8 cellular contexts compared by ENCODE assay signal in genomic region chr19:16626796-16627193, GRCh38. TPM values are rescaled to one million over a fixed set of nuclear protein-coding genes. Genes with fewer than 3 reads are reported as not detected.
DNase-seq lines count a peak whose midpoint lies in the region; ATAC-seq and TF ChIP-seq lines count a peak whose summit lies in the region.

No MANE protein-coding gene starts in this region.

- ATAC-seq in HG03354 (IDR thresholded peaks at IDR 0.05; ENCODE audit: poor library complexity, severe bottlenecking, unreplicated experiment) (no peak), GM19467 (IDR thresholded peaks at IDR 0.05; ENCODE audit: unreplicated experiment) (no peak)

- H3K27me3 ChIP-seq in mammary epithelial cell (ENCODE audit: insufficient read depth, low read length) (no peaks in the 10 kb centered on the region), mucosa of stomach (ENCODE audit: control insufficient read depth, insufficient read depth, low read length) (no peaks in the 10 kb centered on the region)

- H3K79me2 ChIP-seq in mammary epithelial cell (ENCODE audit: insufficient read depth, low read length): peaks cover 68% of the 10 kb centered on the region

- CTCF ChIA-PET in mammary epithelial cell (lab: Charles Lee; ENCODE audit: low non-redundant PET): interaction anchor here (0.6 kb wide), 1 partner anchor 58 kb away, joined by 7 read pairs; no protein-coding TSS in a partner anchor

- H3K4me3 ChIP-seq in mammary epithelial cell (replicated peaks in 1 of 3; ENCODE audit: insufficient read depth in 1 of 3, low read depth in 2 of 3, low read length in 3 of 3): peak overlapping the region; percentile 73 to 93 (median 83)
- H3K4me3 ChIP-seq in mucosa of stomach (ENCODE audit: low read length): peak overlapping the region; percentile 73

- no TSS peak for BruUV-seq in mammary epithelial cell (replicated peaks; lab: Mats Ljungman, UMichigan)

- peak overlapping the region; percentile 89 to 96 (median 93) for H3K4me3 Mint-ChIP-seq in IgD-negative memory B cell

- H3K36me3 ChIP-seq in mammary epithelial cell (ENCODE audit: insufficient read depth, low read length): peaks cover 2% of the 10 kb centered on the region
- no peaks in the 10 kb centered on the region for H3K36me3 ChIP-seq in mucosa of stomach (ENCODE audit: control insufficient read depth, insufficient read depth, low read length)

- no peak overlapping the region for H2AFZ ChIP-seq in mammary epithelial cell (ENCODE audit: low read depth, low read length)

- peak overlapping the region; percentile 82 for H3K9ac ChIP-seq in mammary epithelial cell (ENCODE audit: insufficient read depth, low read length)
- peak overlapping the region; percentile 90 for H3K9ac ChIP-seq in mucosa of stomach (ENCODE audit: low read length)

- in situ Hi-C loops in mammary epithelial cell (cut with MboI; ENCODE audit: low sequenced_read_pairs in 2 of 2): loop anchor here in 1 of 2 donors (5.0 kb wide), 1 partner anchor 54 kb away; the partner anchor contains the start of gene SLC35E1

- peak overlapping the region; percentile 85 for H3K4me2 ChIP-seq in mammary epithelial cell (ENCODE audit: insufficient read depth, low read depth, low read length)

- dilution Hi-C loops in mammary epithelial cell (cut with HindIII; ENCODE audit: low sequenced_read_pairs): loop anchor here (5.0 kb wide), 1 partner anchor 34 kb away; no protein-coding TSS in a partner anchor

- H3K27ac ChIP-seq in 22Rv1: peak overlapping the region; percentile 96
- peak overlapping the region; percentile 64 for H3K27ac ChIP-seq in mammary epithelial cell (ENCODE audit: insufficient read depth, low read depth, low read length)

- DNase-seq in mammary epithelial cell: peak; percentile 17
- DNase-seq in T1000 (lab: John Stamatoyannopoulos, UW): no peak
- no peak for DNase-seq in NCI-H2171 (lab: John Stamatoyannopoulos, UW)

- 5% methylated on average over 7 of the region's 12 CpGs for whole genome bisulfite sequencing in mammary epithelial cell (ENCODE audit: low coverage, missing lambda C conversion rate)

- peaks cover 13% of the 10 kb centered on the region for H3K4me1 ChIP-seq in mammary epithelial cell (ENCODE audit: insufficient read depth, low read length)
- peaks cover 13% of the 10 kb centered on the region for H3K4me1 ChIP-seq in mucosa of stomach (ENCODE audit: control insufficient read depth, insufficient read depth, low read length)

- intact Hi-C loops in mammary epithelial cell (cut with micrococcal nuclease): loop anchor here (1.0 kb wide), 1 partner anchor 54 kb away; the partner anchor contains the start of gene SLC35E1

- no peak for TF ChIP-seq CTCF in 22Rv1 (IDR thresholded peaks at IDR 0.05)
- TF ChIP-seq CTCF in mammary epithelial cell (conservative IDR thresholded peaks at IDR 0.05 in 1 of 2, IDR thresholded peaks at IDR 0.05 in 1 of 2; ENCODE audit: extremely low read depth in 1 of 2, insufficient read depth in 1 of 2, low read depth in 1 of 2, low read length in 2 of 2): no peak

- peak overlapping the region; percentile 71 to 95 (median 90) for H3K27ac Mint-ChIP-seq in IgD-negative memory B cell

- no peaks in the 10 kb centered on the region for H3K9me3 ChIP-seq in mammary epithelial cell (replicated peaks; ENCODE audit: insufficient read depth, low read length)
- no peaks in the 10 kb centered on the region for H3K9me3 ChIP-seq in mucosa of stomach (ENCODE audit: control insufficient read depth, low read length)

- H4K20me1 ChIP-seq in mammary epithelial cell (ENCODE audit: insufficient read depth, low read length): no peaks in the 10 kb centered on the region

- peaks cover 38% of the 10 kb centered on the region in 3 donors for H3K4me1 Mint-ChIP-seq in IgD-negative memory B cell

- no peaks in the 10 kb centered on the region for H3K9me3 Mint-ChIP-seq in IgD-negative memory B cell

- H3K27me3 Mint-ChIP-seq in IgD-negative memory B cell: no peaks in the 10 kb centered on the region

- no peaks in the 10 kb centered on the region for H3K36me3 Mint-ChIP-seq in IgD-negative memory B cell

RNA-seq across cellular contexts. Expression of gene MED26, which starts 1.2 kb away (rescaled TPM):
- polyA plus RNA-seq in IgD-negative memory B cell: 5.3 TPM
- 10 to 100 TPM in 1 of 2 donors, 1 to 10 TPM in 1; 8.8 to 10.9 TPM for total RNA-seq in mammary epithelial cell
- polyA plus RNA-seq in mammary epithelial cell: 6.4 TPM
- polyA minus RNA-seq in mammary epithelial cell: 4.6 TPM

RNA-seq across cellular contexts. Expression of gene SMIM7, which starts 33.1 kb away (rescaled TPM):
- polyA plus RNA-seq in IgD-negative memory B cell: 87.3 TPM
- total RNA-seq in mammary epithelial cell: 10 to 100 TPM; 44.5 to 56.3 TPM
- 55.8 TPM for polyA plus RNA-seq in mammary epithelial cell
- polyA minus RNA-seq in mammary epithelial cell: 48.3 TPM

RNA-seq across cellular contexts. Expression of gene TMEM38A, which starts 34.1 kb away (rescaled TPM):
- polyA plus RNA-seq in IgD-negative memory B cell (11.0 TPM), mammary epithelial cell (4.1 TPM)
- total RNA-seq in mammary epithelial cell: 1 to 10 TPM; 3.5 to 6.3 TPM
- 5.0 TPM for polyA minus RNA-seq in mammary epithelial cell

RNA-seq across cellular contexts. Expression of gene SLC35E1, which starts 54.6 kb away (rescaled TPM):
- polyA plus RNA-seq in IgD-negative memory B cell (18.9 TPM), mammary epithelial cell (48.6 TPM)
- 10 to 100 TPM; 50.8 to 67.2 TPM for total RNA-seq in mammary epithelial cell
- 87.8 TPM for polyA minus RNA-seq in mammary epithelial cell
